Comparison of ENCODE assay signal across 8 cellular contexts in the genomic region with DNA sequence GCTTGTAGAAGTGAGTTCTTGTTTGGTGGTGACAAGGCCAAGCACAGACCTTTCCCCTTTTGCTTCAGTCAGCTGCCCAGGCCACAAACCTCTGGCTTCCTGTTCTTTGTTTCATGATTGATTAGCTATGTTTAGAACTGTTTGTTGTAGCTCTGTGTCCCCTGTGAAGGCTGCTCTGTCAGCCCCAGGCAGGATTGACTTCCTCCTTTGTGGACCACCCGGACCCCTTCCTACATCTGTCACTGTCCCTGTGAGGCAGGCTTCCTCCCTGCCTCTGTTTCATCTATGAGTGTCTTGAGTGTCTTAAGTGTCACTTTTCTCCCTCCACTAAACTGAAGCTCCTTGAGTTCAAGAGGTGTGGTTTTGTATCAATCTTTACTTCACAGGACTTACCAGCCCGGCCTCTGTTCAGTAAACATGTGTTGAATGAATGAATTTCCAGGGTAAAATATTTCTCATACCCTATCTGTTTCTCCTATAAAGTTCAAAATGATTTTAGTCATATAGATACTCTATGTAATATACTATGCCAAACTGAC.
DNase-seq lines count a peak whose midpoint lies in the region; ATAC-seq lines count a peak whose summit lies in the region.

No MANE protein-coding gene starts in this region.

- no peaks in the 10 kb centered on the region for H3K4me1 ChIP-seq in HAP-1

- peaks cover 15% of the 10 kb centered on the region for H3K4me1 Mint-ChIP-seq in activated T-helper 2 cell treated with anti-CD3 and anti-CD28 coated beads, Interferon-gamma antibody, Interleukin-2, Interleukin-4, amounts not matched to agents 10 μg/mL and 5 μg/mL and 100 μg/mL, durations not matched to agents 14 hours and 24 hours and 36 hours (ENCODE audit: low read depth)

- intact Hi-C loops in activated T-helper 2 cell treated with anti-CD3 and anti-CD28 coated beads, Interferon-gamma antibody, Interleukin-2, Interleukin-4, amounts not matched to agents 10 μg/mL and 5 μg/mL and 100 μg/mL, durations not matched to agents 14 hours and 24 hours and 36 hours (cut with micrococcal nuclease) = no loop called here

- H3K9me3 Mint-ChIP-seq in activated T-helper 2 cell treated with anti-CD3 and anti-CD28 coated beads, Interferon-gamma antibody, Interleukin-2, Interleukin-4, amounts not matched to agents 10 μg/mL and 5 μg/mL and 100 μg/mL, durations not matched to agents 14 hours and 24 hours and 36 hours = peaks cover 1% of the 10 kb centered on the region

- no peak overlapping the region for H3K4me3 ChIP-seq in HAP-1

- peaks cover 23% of the 10 kb centered on the region for H3K36me3 ChIP-seq in HAP-1 (replicated peaks)

- ATAC-seq in GM19397 (IDR thresholded peaks at IDR 0.05; ENCODE audit: unreplicated experiment) (peak; percentile 87), HG03097 (IDR thresholded peaks at IDR 0.05; ENCODE audit: low FRiP score, unreplicated experiment) (peak; percentile 87)

- H3K27me3 ChIP-seq in HAP-1 (ENCODE audit: low read depth) = no peaks in the 10 kb centered on the region

- H3K4me3 Mint-ChIP-seq in activated T-helper 2 cell treated with anti-CD3 and anti-CD28 coated beads, Interferon-gamma antibody, Interleukin-2, Interleukin-4, amounts not matched to agents 10 μg/mL and 5 μg/mL and 100 μg/mL, durations not matched to agents 14 hours and 24 hours and 36 hours (ENCODE audit: low read depth) = no peak overlapping the region

- no peaks in the 10 kb centered on the region for H3K9me3 ChIP-seq in HAP-1

- H3K27me3 Mint-ChIP-seq in activated T-helper 2 cell treated with anti-CD3 and anti-CD28 coated beads, Interferon-gamma antibody, Interleukin-2, Interleukin-4, amounts not matched to agents 10 μg/mL and 5 μg/mL and 100 μg/mL, durations not matched to agents 14 hours and 24 hours and 36 hours (ENCODE audit: low read depth) = no peaks in the 10 kb centered on the region

- DNase-seq in ELF-1 (ENCODE audit: low read depth, low spot score) (peak; percentile 84), germinal center (ENCODE audit: low spot score) (no peak), NCI-H774 (lab: John Stamatoyannopoulos, UW) (no peak), HAP-1 (ENCODE audit: low spot score in 2 of 2) (no peak)
- no peak for DNase-seq in activated T-helper 2 cell treated with anti-CD3 and anti-CD28 coated beads, Interferon-gamma antibody, Interleukin-2, Interleukin-4, amounts not matched to agents 10 μg/mL and 5 μg/mL and 100 μg/mL, durations not matched to agents 14 hours and 24 hours and 36 hours (ENCODE audit: low spot score)
- DNase-seq in stimulated activated CD4-positive, alpha-beta T cell treated with anti-CD3 and anti-CD28 coated beads, Interleukin-2, amount 100 ng/mL, for 48 hours = no peak

- in situ Hi-C loops in HAP-1 (cut with MboI; ENCODE audit: low sequenced_read_pairs) = no loop called here

- H3K36me3 Mint-ChIP-seq in activated T-helper 2 cell treated with anti-CD3 and anti-CD28 coated beads, Interferon-gamma antibody, Interleukin-2, Interleukin-4, amounts not matched to agents 10 μg/mL and 5 μg/mL and 100 μg/mL, durations not matched to agents 14 hours and 24 hours and 36 hours (ENCODE audit: low read depth) = peaks cover 53% of the 10 kb centered on the region

- H3K27ac Mint-ChIP-seq in activated T-helper 2 cell treated with anti-CD3 and anti-CD28 coated beads, Interferon-gamma antibody, Interleukin-2, Interleukin-4, amounts not matched to agents 10 μg/mL and 5 μg/mL and 100 μg/mL, durations not matched to agents 14 hours and 24 hours and 36 hours = peak overlapping the region; percentile 73
